In the genomic region with DNA sequence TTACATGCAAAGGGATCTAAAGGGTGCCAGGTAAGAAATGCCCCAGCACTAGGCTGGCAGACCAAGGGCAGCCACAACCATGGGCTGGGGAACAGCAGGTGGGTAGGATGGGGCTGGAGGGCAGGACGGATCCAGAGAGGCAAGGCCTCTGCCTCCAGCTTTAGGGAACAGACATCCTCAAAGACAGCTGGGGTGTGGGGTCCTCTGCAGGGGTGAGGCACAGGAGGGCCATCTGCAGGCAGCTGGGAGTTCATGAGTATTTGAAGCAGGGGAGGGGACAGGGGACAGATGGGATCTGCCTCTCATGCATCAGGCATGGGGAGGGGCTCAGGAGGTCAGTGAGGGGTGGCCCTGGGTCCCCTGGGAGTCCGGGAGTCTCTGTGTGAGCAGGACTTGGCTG, we compare ENCODE assay signal across 13 cellular contexts. TPM values are rescaled to one million over a fixed set of nuclear protein-coding genes. Genes with fewer than 3 reads are reported as not detected.
DNase-seq lines count a peak whose midpoint lies in the region; ATAC-seq and TF ChIP-seq lines count a peak whose summit lies in the region.
"Had no signal": no experiment of that assay in that cellular context is flagged by ENCODE, and none has a peak within 500 bp of the region (broad histone marks: within the 10 kb centered on the region; RNA-seq: fewer than 3 reads in every experiment).

No MANE protein-coding gene starts in this region.

- no peaks in the 10 kb centered on the region for H3K9me3 ChIP-seq in transverse colon
- H3K9me3 ChIP-seq: BE2C had no signal

- no peak for ATAC-seq in HG02970 (IDR thresholded peaks at IDR 0.05; ENCODE audit: low FRiP score, unreplicated experiment)

- TF ChIP-seq CTCF in transverse colon (IDR thresholded peaks at IDR 0.05) = no peak

- no peak for TF ChIP-seq POLR2A in transverse colon (IDR thresholded peaks at IDR 0.05)

- no peaks in the 10 kb centered on the region for H3K27me3 ChIP-seq in transverse colon
- H3K27me3 ChIP-seq: BE2C had no signal

- H3K4me1 Mint-ChIP-seq in activated naive CD4-positive, alpha-beta T cell treated with anti-CD3 and anti-CD28 coated beads, Interleukin-2, amount 50 U/mL, for 24 hours = peaks cover 86% of the 10 kb centered on the region
- peaks cover 65% of the 10 kb centered on the region for H3K4me1 Mint-ChIP-seq in dendritic cell treated with granulocyte-macrophage colony-stimulating factor and Interleukin-4, amounts not matched to agents 40 ng/mL and 50 ng/mL, for 4 days (ENCODE audit: low read depth)

- peaks cover 9 to 50% (median 21%) of the 10 kb centered on the region in 4 donors for H3K4me1 ChIP-seq in transverse colon
- H3K4me1 ChIP-seq: BE2C had no signal

- no peak for DNase-seq in activated naive CD4-positive, alpha-beta T cell (lab: John Stamatoyannopoulos, UW)
- peak; percentile 70 for DNase-seq in NCI-H82 (lab: John Stamatoyannopoulos, UW)
- DNase-seq in transverse colon = no peak
- DNase-seq in NCI-H1436 treated with DMSO at 0.1 percent for 48 hours (lab: John Stamatoyannopoulos, UW) = no peak
- DNase-seq in dedifferentiated amniotic fluid mesenchymal stem cell (ENCODE audit: extremely low spot score) = no peak
- DNase-seq: amygdala, BE2C, NCI-H2081 treated with DMSO at 0.1 percent for 48 hours had no signal

- H3K4me3 Mint-ChIP-seq in activated naive CD4-positive, alpha-beta T cell treated with anti-CD3 and anti-CD28 coated beads, Interleukin-2, amount 50 U/mL, for 24 hours = peak overlapping the region; percentile 88
- no peak overlapping the region for H3K4me3 Mint-ChIP-seq in dendritic cell treated with granulocyte-macrophage colony-stimulating factor and Interleukin-4, amounts not matched to agents 40 ng/mL and 50 ng/mL, for 4 days
- H3K4me3 Mint-ChIP-seq: H9 had no signal

- no peaks in the 10 kb centered on the region for H3K9me3 Mint-ChIP-seq in activated naive CD4-positive, alpha-beta T cell treated with anti-CD3 and anti-CD28 coated beads, Interleukin-2, amount 50 U/mL, for 24 hours
- no peaks in the 10 kb centered on the region for H3K9me3 Mint-ChIP-seq in dendritic cell treated with granulocyte-macrophage colony-stimulating factor and Interleukin-4, amounts not matched to agents 40 ng/mL and 50 ng/mL, for 4 days
- H3K9me3 Mint-ChIP-seq: H9 had no signal

- H3K36me3 ChIP-seq in transverse colon = no peaks in the 10 kb centered on the region
- H3K36me3 ChIP-seq: BE2C had no signal

- H3K27ac Mint-ChIP-seq in activated naive CD4-positive, alpha-beta T cell treated with anti-CD3 and anti-CD28 coated beads, Interleukin-2, amount 50 U/mL, for 24 hours = peak overlapping the region; percentile 98
- H3K27ac Mint-ChIP-seq in dendritic cell treated with granulocyte-macrophage colony-stimulating factor and Interleukin-4, amounts not matched to agents 40 ng/mL and 50 ng/mL, for 4 days = peak overlapping the region; percentile 37

- H3K36me3 Mint-ChIP-seq in activated naive CD4-positive, alpha-beta T cell treated with anti-CD3 and anti-CD28 coated beads, Interleukin-2, amount 50 U/mL, for 24 hours = no peaks in the 10 kb centered on the region
- H3K36me3 Mint-ChIP-seq in dendritic cell treated with granulocyte-macrophage colony-stimulating factor and Interleukin-4, amounts not matched to agents 40 ng/mL and 50 ng/mL, for 4 days (ENCODE audit: low read depth) = no peaks in the 10 kb centered on the region

- no peak overlapping the region for H3K4me3 ChIP-seq in transverse colon

- peak overlapping the region; percentile 17 to 47 (median 26) for H3K27ac ChIP-seq in transverse colon

- WGBS in transverse colon (ENCODE audit: low coverage in 1 of 2), 2 donors = 78% methylated on average over 2 of the region's 2 CpGs; no CpG with 5 or more reads in 1 of the 2 donors

- in situ Hi-C loops in transverse colon (cut with MboI; ENCODE audit: low pct_ligation_motif_present in 1 of 4, low pct_unique_long_range_greater_than_20kb in 1 of 4, low sequenced_read_pairs in 3 of 4) = no loop called here

- intact Hi-C loops in dendritic cell treated with granulocyte-macrophage colony-stimulating factor and Interleukin-4, amounts not matched to agents 40 ng/mL and 50 ng/mL, for 4 days (cut with micrococcal nuclease) = no loop called here
- intact Hi-C loops in transverse colon (cut with DNase I; ENCODE audit: low total_unique reads) = no loop called here

- H3K27me3 Mint-ChIP-seq in activated naive CD4-positive, alpha-beta T cell treated with anti-CD3 and anti-CD28 coated beads, Interleukin-2, amount 50 U/mL, for 24 hours = no peaks in the 10 kb centered on the region
- peaks cover 20% of the 10 kb centered on the region for H3K27me3 Mint-ChIP-seq in dendritic cell treated with granulocyte-macrophage colony-stimulating factor and Interleukin-4, amounts not matched to agents 40 ng/mL and 50 ng/mL, for 4 days

- no peak for TF ChIP-seq EP300 in transverse colon (IDR thresholded peaks at IDR 0.05; ENCODE audit: low read depth)

RNA-seq across cellular contexts. Expression of gene SUSD3, which starts 3.9 kb away (rescaled TPM):
- 1 to 10 TPM in 2 of 4 donors, not detected in 2; 1.9 to 2.7 TPM for total RNA-seq in transverse colon
- total RNA-seq: glomerular endothelial cell had no signal

RNA-seq across cellular contexts. Expression of gene CARD19, which starts 33.7 kb away (rescaled TPM):
- 100 to 1,000 TPM in 2 of 4 donors, 10 to 100 TPM in 2; 16.3 to 105 (median 88.2) TPM for total RNA-seq in transverse colon
